ENCODE assay signal across 15 cellular contexts in genomic region chr7:27032843-27033242, GRCh38.
DNase-seq lines count a peak whose midpoint lies in the region; ATAC-seq and TF ChIP-seq lines count a peak whose summit lies in the region.
"Had no signal": no experiment of that assay in that cellular context is flagged by ENCODE, and none has a peak within 500 bp of the region (broad histone marks: within the 10 kb centered on the region; RNA-seq: fewer than 3 reads in every experiment).

No MANE protein-coding gene starts in this region.

- DNase-seq in activated naive CD4-positive, alpha-beta T cell treated with anti-CD3 and anti-CD28 coated beads, Interleukin-2, amount 10 ng/mL, durations not matched to agents 7 days and 5 days = no peak
- DNase-seq in NCI-H1436 (lab: John Stamatoyannopoulos, UW) (peak; percentile 65), mammary epithelial cell (no peak), NCI-H2171 (lab: John Stamatoyannopoulos, UW) (no peak)
- DNase-seq: AML-193; kidney; NK-92 treated with Interleukin-12 subunit alpha and Interleukin-12 subunit beta, amount 100 ng/mL, for 24 hours; T-cell; tibial artery had no signal

- H3K9me3 ChIP-seq in mammary epithelial cell (replicated peaks; ENCODE audit: insufficient read depth, low read length) = no peaks in the 10 kb centered on the region
- H3K9me3 ChIP-seq in skeletal muscle satellite cell (replicated peaks; ENCODE audit: low read length) = no peaks in the 10 kb centered on the region
- H3K9me3 ChIP-seq: tibial artery had no signal

- no peaks in the 10 kb centered on the region for H3K79me2 ChIP-seq in mammary epithelial cell (ENCODE audit: insufficient read depth, low read length)
- H3K79me2 ChIP-seq: parathyroid adenoma had no signal

- H3K4me3 ChIP-seq in mammary epithelial cell (replicated peaks in 1 of 3; ENCODE audit: insufficient read depth in 1 of 3, low read depth in 2 of 3, low read length in 3 of 3) (no peak overlapping the region), skeletal muscle satellite cell (ENCODE audit: low read length) (no peak overlapping the region)
- H3K4me3 ChIP-seq: tibial artery had no signal

- no peak overlapping the region for H3K27ac ChIP-seq in mammary epithelial cell (ENCODE audit: insufficient read depth, low read depth, low read length)
- H3K27ac ChIP-seq: parathyroid adenoma had no signal

- no TSS peak for BruUV-seq in mammary epithelial cell (replicated peaks; lab: Mats Ljungman, UMichigan)

- H3K36me3 ChIP-seq in mammary epithelial cell (ENCODE audit: insufficient read depth, low read length) = no peaks in the 10 kb centered on the region
- H3K36me3 ChIP-seq in skeletal muscle satellite cell (ENCODE audit: insufficient read depth, low read length) = no peaks in the 10 kb centered on the region
- H3K36me3 ChIP-seq: tibial artery had no signal

- peak overlapping the region; percentile 60 for H2AFZ ChIP-seq in mammary epithelial cell (ENCODE audit: low read depth, low read length)
- H2AFZ ChIP-seq: parathyroid adenoma had no signal

- TF ChIP-seq CTCF in mammary epithelial cell (conservative IDR thresholded peaks at IDR 0.05 in 1 of 2, IDR thresholded peaks at IDR 0.05 in 1 of 2; ENCODE audit: extremely low read depth in 1 of 2, insufficient read depth in 1 of 2, low read depth in 1 of 2, low read length in 2 of 2) = no peak

- H3K27me3 Mint-ChIP-seq in activated naive CD4-positive, alpha-beta T cell treated with anti-CD3 and anti-CD28 coated beads, Interleukin-2, amount 50 U/mL, for 24 hours = no peaks in the 10 kb centered on the region
- H3K27me3 Mint-ChIP-seq in activated naive CD4-positive, alpha-beta T cell treated with anti-CD3 and anti-CD28 coated beads, Interleukin-2, amount 10 ng/mL, durations not matched to agents 7 days and 5 days = no peaks in the 10 kb centered on the region
- H3K27me3 Mint-ChIP-seq: T-cell had no signal

- peaks cover 2% of the 10 kb centered on the region for H3K4me1 ChIP-seq in mammary epithelial cell (ENCODE audit: insufficient read depth, low read length)
- H3K4me1 ChIP-seq in skeletal muscle satellite cell (ENCODE audit: control insufficient read depth, insufficient read depth, low read length) = peaks cover 21% of the 10 kb centered on the region
- H3K4me1 ChIP-seq: parathyroid adenoma had no signal

- no peaks in the 10 kb centered on the region for H3K36me3 Mint-ChIP-seq in activated naive CD4-positive, alpha-beta T cell treated with anti-CD3 and anti-CD28 coated beads, Interleukin-2, amount 50 U/mL, for 24 hours
- peaks cover 2% of the 10 kb centered on the region for H3K36me3 Mint-ChIP-seq in activated naive CD4-positive, alpha-beta T cell treated with anti-CD3 and anti-CD28 coated beads, Interleukin-2, amount 10 ng/mL, durations not matched to agents 7 days and 5 days
- H3K36me3 Mint-ChIP-seq: T-cell had no signal

- intact Hi-C loops in mammary epithelial cell (cut with micrococcal nuclease) = no loop called here

- H3K27ac Mint-ChIP-seq in activated naive CD4-positive, alpha-beta T cell treated with anti-CD3 and anti-CD28 coated beads, Interleukin-2, amount 50 U/mL, for 24 hours = peak overlapping the region; percentile 6
- no peak overlapping the region for H3K27ac Mint-ChIP-seq in activated naive CD4-positive, alpha-beta T cell treated with anti-CD3 and anti-CD28 coated beads, Interleukin-2, amount 10 ng/mL, durations not matched to agents 7 days and 5 days

- WGBS in mammary epithelial cell (ENCODE audit: low coverage, missing lambda C conversion rate) = 9% methylated on average over 1 of the region's 1 CpG

- no peaks in the 10 kb centered on the region for H3K27me3 ChIP-seq in mammary epithelial cell (ENCODE audit: insufficient read depth, low read length)
- H3K27me3 ChIP-seq in skeletal muscle satellite cell (ENCODE audit: control insufficient read depth, insufficient read depth, low read length) = no peaks in the 10 kb centered on the region
- H3K27me3 ChIP-seq: tibial artery had no signal

- H3K9me3 Mint-ChIP-seq in activated naive CD4-positive, alpha-beta T cell treated with anti-CD3 and anti-CD28 coated beads, Interleukin-2, amount 50 U/mL, for 24 hours = no peaks in the 10 kb centered on the region
- no peaks in the 10 kb centered on the region for H3K9me3 Mint-ChIP-seq in activated naive CD4-positive, alpha-beta T cell treated with anti-CD3 and anti-CD28 coated beads, Interleukin-2, amount 10 ng/mL, durations not matched to agents 7 days and 5 days
- H3K9me3 Mint-ChIP-seq: T-cell had no signal

- no peak overlapping the region for H3K9ac ChIP-seq in mammary epithelial cell (ENCODE audit: insufficient read depth, low read length)
- H3K9ac ChIP-seq in skeletal muscle satellite cell (ENCODE audit: low read depth, low read length) = peak overlapping the region; percentile 5
- H3K9ac ChIP-seq: parathyroid adenoma had no signal

- H4K20me1 ChIP-seq in mammary epithelial cell (ENCODE audit: insufficient read depth, low read length) = no peaks in the 10 kb centered on the region

- in situ Hi-C loops in mammary epithelial cell (cut with MboI; ENCODE audit: low sequenced_read_pairs in 2 of 2) = no loop called here

- ATAC-seq in HG02588 (IDR thresholded peaks at IDR 0.05; ENCODE audit: unreplicated experiment) (no peak), HG02798 (IDR thresholded peaks at IDR 0.05; ENCODE audit: poor library complexity, unreplicated experiment) (no peak)
- ATAC-seq: HepG2, T-cell had no signal

- H3K4me2 ChIP-seq in mammary epithelial cell (ENCODE audit: insufficient read depth, low read depth, low read length) (no peak overlapping the region), skeletal muscle satellite cell (ENCODE audit: low read length) (no peak overlapping the region)

- dilution Hi-C loops in mammary epithelial cell (cut with HindIII; ENCODE audit: low sequenced_read_pairs) = no loop called here

- H3K4me3 Mint-ChIP-seq in activated naive CD4-positive, alpha-beta T cell treated with anti-CD3 and anti-CD28 coated beads, Interleukin-2, amount 50 U/mL, for 24 hours = no peak overlapping the region
- H3K4me3 Mint-ChIP-seq in activated naive CD4-positive, alpha-beta T cell treated with anti-CD3 and anti-CD28 coated beads, Interleukin-2, amount 10 ng/mL, durations not matched to agents 7 days and 5 days = no peak overlapping the region

- H3K4me1 Mint-ChIP-seq in activated naive CD4-positive, alpha-beta T cell treated with anti-CD3 and anti-CD28 coated beads, Interleukin-2, amount 50 U/mL, for 24 hours = peaks cover 31% of the 10 kb centered on the region
- peaks cover 25% of the 10 kb centered on the region for H3K4me1 Mint-ChIP-seq in activated naive CD4-positive, alpha-beta T cell treated with anti-CD3 and anti-CD28 coated beads, Interleukin-2, amount 10 ng/mL, durations not matched to agents 7 days and 5 days

- CTCF ChIA-PET in activated naive CD4-positive, alpha-beta T cell treated with anti-CD3 and anti-CD28 coated beads, Interleukin-2, amount 10 ng/mL, durations not matched to agents 7 days and 5 days (lab: Charles Lee) = no interaction called here
- CTCF ChIA-PET in mammary epithelial cell (lab: Charles Lee; ENCODE audit: low non-redundant PET) = no interaction called here
